13 cellular contexts compared by ENCODE assay signal in genomic region chr10:17214486-17214885, GRCh38. TPM values are rescaled to one million over a fixed set of nuclear protein-coding genes. Genes with fewer than 3 reads are reported as not detected.
DNase-seq lines count a peak whose midpoint lies in the region; ATAC-seq and TF ChIP-seq lines count a peak whose summit lies in the region.
"Had no signal": no experiment of that assay in that cellular context is flagged by ENCODE, and none has a peak within 500 bp of the region (broad histone marks: within the 10 kb centered on the region; RNA-seq: fewer than 3 reads in every experiment).

No MANE protein-coding gene starts in this region.

- H3K36me3 Mint-ChIP-seq in osteocyte (ENCODE audit: unreplicated experiment), result no peaks in the 10 kb centered on the region
- H3K36me3 Mint-ChIP-seq: naive B cell had no signal

- 53 to 55% methylated on average over 4 of the region's 4 CpGs for WGBS in aorta, 2 donors

- H3K27me3 Mint-ChIP-seq in osteocyte (ENCODE audit: unreplicated experiment), result no peaks in the 10 kb centered on the region
- H3K27me3 Mint-ChIP-seq: naive B cell had no signal

- H3K36me3 ChIP-seq in SK-N-MC (ENCODE audit: insufficient read depth, low read length) (no peaks in the 10 kb centered on the region), aorta (ENCODE audit: control insufficient read depth in 1 of 2, insufficient read depth in 2 of 2, low read length in 1 of 2) (no peaks in the 10 kb centered on the region)

- no peak overlapping the region for H3K9ac ChIP-seq in SK-N-MC (ENCODE audit: insufficient read length)

- H3K27ac Mint-ChIP-seq in osteocyte (ENCODE audit: unreplicated experiment), result peak overlapping the region; percentile 92
- H3K27ac Mint-ChIP-seq: naive B cell had no signal

- H3K27ac ChIP-seq in AG04450 (ENCODE audit: low read depth, low read length) (peak overlapping the region; percentile 92), SK-N-MC (peak overlapping the region; percentile 87), aorta (ENCODE audit: low read depth in 1 of 2, low read length in 2 of 2) (peak overlapping the region in 1 of 2 donors; percentile 93)

- ATAC-seq in HG02852 (IDR thresholded peaks at IDR 0.05; ENCODE audit: unreplicated experiment) (no peak), aorta (ENCODE audit: low FRiP score) (no peak)

- H3K27me3 ChIP-seq in AG04450 (ENCODE audit: control insufficient read depth, insufficient read depth, low read length) (no peaks in the 10 kb centered on the region), aorta (ENCODE audit: control insufficient read depth in 1 of 2, insufficient read depth in 2 of 2, low read length in 1 of 2) (no peaks in the 10 kb centered on the region)

- CTCF ChIA-PET in AG04450 (lab: Charles Lee), result interaction anchor here (0.5 to 1.3 kb wide), 2 partner anchors 13 to 34 kb away, joined by 6 to 8 read pairs; partner anchors contain the start of gene VIM

- H3K9me3 Mint-ChIP-seq in osteocyte (ENCODE audit: unreplicated experiment), result no peaks in the 10 kb centered on the region
- H3K9me3 Mint-ChIP-seq: H9, naive B cell had no signal

- POLR2A ChIA-PET in AG04450 (lab: Yijun Ruan, JAX), result interaction anchor here (2.0 to 2.7 kb wide), 2 partner anchors 13 to 15 kb away, joined by 12 to 13 read pairs; partner anchors contain the start of genes TRDMT1 and VIM

- intact Hi-C loops in aorta (cut with DNase I), result loop anchor here (5.0 kb wide), 2 partner anchors 152 to 212 kb away; no protein-coding TSS in a partner anchor

- H3K9me3 ChIP-seq in AG04450 (ENCODE audit: control insufficient read depth, insufficient read depth, low read length) (no peaks in the 10 kb centered on the region), SK-N-MC (ENCODE audit: low read depth, low read length) (no peaks in the 10 kb centered on the region; the same call in 1 of the 2 replicates), aorta (ENCODE audit: control insufficient read depth, low read length) (no peaks in the 10 kb centered on the region)

- peaks cover 72% of the 10 kb centered on the region for H3K4me1 Mint-ChIP-seq in osteocyte (ENCODE audit: unreplicated experiment)
- H3K4me1 Mint-ChIP-seq: naive B cell had no signal

- peak overlapping the region; percentile 51 for H3K4me3 Mint-ChIP-seq in osteocyte (ENCODE audit: unreplicated experiment)
- H3K4me3 Mint-ChIP-seq: H9, naive B cell had no signal

- TF ChIP-seq CTCF in AG04450 (IDR thresholded peaks at IDR 0.05; ENCODE audit: low read depth, low read length) (no peak), osteocyte (IDR thresholded peaks at IDR 0.05) (no peak)

- peak overlapping the region; percentile 33 for H3K4me3 ChIP-seq in AG04450 (ENCODE audit: low read depth, low read length)
- peak overlapping the region; percentile 42; the same call in 1 of the 2 replicates for H3K4me3 ChIP-seq in SK-N-MC
- no peak overlapping the region for H3K4me3 ChIP-seq in aorta (ENCODE audit: low read length in 2 of 2)

- H3K4me1 ChIP-seq in aorta (ENCODE audit: control insufficient read depth in 1 of 2, insufficient read depth in 2 of 2, low read length in 2 of 2), result peaks cover 0 to 4% of the 10 kb centered on the region in 2 donors

- DNase-seq in AG04450 (ENCODE audit: low read depth, low spot score) (no peak), SK-N-MC (ENCODE audit: low read depth, low spot score) (no peak), fibroblast of gingiva (ENCODE audit: low read depth) (peak; percentile 73), osteocyte (ENCODE audit: extremely low spot score, unreplicated experiment) (no peak), RKO (ENCODE audit: low spot score) (no peak), NCI-H2029 treated with DMSO at 0.1 percent for 48 hours (lab: John Stamatoyannopoulos, UW) (no peak), aorta (no peak)
- DNase-seq: H9; naive B cell; NCI-H1048; stimulated activated CD4-positive, alpha-beta T cell treated with anti-CD3 and anti-CD28 coated beads, Interleukin-2, amount 100 ng/mL, for 24 hours; T-helper 9 cell had no signal

RNA-seq across cellular contexts. Expression of gene TRDMT1, which starts 13.0 kb away (rescaled TPM):
- polyA plus RNA-seq in AG04450 (2011; rRNA removed), result 5.2 and 7.1 TPM in 2 replicates
- polyA minus RNA-seq in AG04450 (2011; rRNA and poly(A)+ RNA removed), result 4.3 and 5.5 TPM in 2 replicates
- 5.9 and 6.6 TPM in 2 replicates for total RNA-seq in osteocyte
- total RNA-seq in aorta, result 10 to 100 TPM; 13.4 to 15.2 TPM
- 1 to 10 TPM; 4.8 to 5.2 TPM for polyA plus RNA-seq in aorta

RNA-seq across cellular contexts. Expression of gene VIM, which starts 13.6 kb away (rescaled TPM):
- polyA plus RNA-seq in AG04450 (2011; rRNA removed), result 4,126 and 4,378 TPM in 2 replicates
- polyA minus RNA-seq in AG04450 (2011; rRNA and poly(A)+ RNA removed), result 4,154 and 5,002 TPM in 2 replicates
- total RNA-seq in osteocyte, result 2,114 and 2,178 TPM in 2 replicates
- total RNA-seq in aorta, result 1,000 to 10,000 TPM; 3,936 to 5,947 TPM
- polyA plus RNA-seq in aorta, result 1,000 to 10,000 TPM; 2,428 to 5,138 TPM

Comparison
In these comparisons a context has a peak if more than half of its experiments do, and no peak if none do; other contexts are left out.
1. H3K4me3 ChIP-seq: peak in AG04450 (single experiment) and SK-N-MC (single experiment); none in aorta (0 of 2).